ENCODE assay signal across 14 cellular contexts in genomic region chr7:17150018-17150417, GRCh38.
DNase-seq lines count a peak whose midpoint lies in the region; ATAC-seq lines count a peak whose summit lies in the region.
"Had no signal": no experiment of that assay in that cellular context is flagged by ENCODE, and none has a peak within 500 bp of the region (broad histone marks: within the 10 kb centered on the region; RNA-seq: fewer than 3 reads in every experiment).

No MANE protein-coding gene starts in this region.

- ATAC-seq in GM18498 (IDR thresholded peaks at IDR 0.05; ENCODE audit: unreplicated experiment) = peak; percentile 78
- peak; percentile 57 for ATAC-seq in GM19463 (IDR thresholded peaks at IDR 0.05; ENCODE audit: unreplicated experiment)
- ATAC-seq in HG03039 (IDR thresholded peaks at IDR 0.05; ENCODE audit: unreplicated experiment) = peak; percentile 53
- no peak for ATAC-seq in effector memory CD8-positive, alpha-beta T cell (replicated peaks)
- ATAC-seq: CD8-positive, alpha-beta T cell; Right ventricle myocardium inferior had no signal

- no peaks in the 10 kb centered on the region for H3K27me3 Mint-ChIP-seq in effector memory CD8-positive, alpha-beta T cell
- H3K27me3 Mint-ChIP-seq: activated CD4-positive, alpha-beta T cell treated with anti-CD3 and anti-CD28 coated beads, Interleukin-2, amount 10 ng/mL, durations not matched to agents 7 days and 5 days had no signal

- H3K9me3 Mint-ChIP-seq in effector memory CD8-positive, alpha-beta T cell = no peaks in the 10 kb centered on the region
- H3K9me3 Mint-ChIP-seq: CD8-positive, alpha-beta T cell had no signal

- DNase-seq in NOMO-1 treated with DMSO at 0.1 percent for 48 hours (lab: John Stamatoyannopoulos, UW; ENCODE audit: unreplicated experiment) (peak; percentile 93), ureter (ENCODE audit: low spot score) (no peak), activated gamma-delta T cell treated with Interleukin-2 at 50 U/mL for 16 hours (no peak), NCI-H2196 treated with DMSO at 0.1 percent for 48 hours (lab: John Stamatoyannopoulos, UW; ENCODE audit: unreplicated experiment) (no peak)
- DNase-seq in effector memory CD8-positive, alpha-beta T cell = no peak
- DNase-seq: activated CD4-positive, alpha-beta T cell treated with anti-CD3 and anti-CD28 coated beads, Interleukin-2, amount 10 ng/mL, durations not matched to agents 7 days and 5 days; amniotic stem cell; CD8-positive, alpha-beta T cell; effector memory CD4-positive, alpha-beta T cell; NCI-H2081 had no signal

- H3K27ac Mint-ChIP-seq in effector memory CD8-positive, alpha-beta T cell = no peak overlapping the region
- H3K27ac Mint-ChIP-seq: activated CD4-positive, alpha-beta T cell treated with anti-CD3 and anti-CD28 coated beads, Interleukin-2, amount 10 ng/mL, durations not matched to agents 7 days and 5 days; CD8-positive, alpha-beta T cell had no signal

- H3K36me3 Mint-ChIP-seq in effector memory CD8-positive, alpha-beta T cell (ENCODE audit: insufficient read depth) = no peaks in the 10 kb centered on the region
- H3K36me3 Mint-ChIP-seq: CD8-positive, alpha-beta T cell had no signal

- H3K4me1 Mint-ChIP-seq in effector memory CD8-positive, alpha-beta T cell (ENCODE audit: low read depth in 2 of 2) = peaks cover 1 to 11% of the 10 kb centered on the region in 2 donors

- no peak overlapping the region for H3K4me3 Mint-ChIP-seq in effector memory CD8-positive, alpha-beta T cell
- H3K4me3 Mint-ChIP-seq: activated CD4-positive, alpha-beta T cell treated with anti-CD3 and anti-CD28 coated beads, Interleukin-2, amount 10 ng/mL, durations not matched to agents 7 days and 5 days; CD8-positive, alpha-beta T cell had no signal
